ENCODE assay signal across 15 cellular contexts in the genomic region with DNA sequence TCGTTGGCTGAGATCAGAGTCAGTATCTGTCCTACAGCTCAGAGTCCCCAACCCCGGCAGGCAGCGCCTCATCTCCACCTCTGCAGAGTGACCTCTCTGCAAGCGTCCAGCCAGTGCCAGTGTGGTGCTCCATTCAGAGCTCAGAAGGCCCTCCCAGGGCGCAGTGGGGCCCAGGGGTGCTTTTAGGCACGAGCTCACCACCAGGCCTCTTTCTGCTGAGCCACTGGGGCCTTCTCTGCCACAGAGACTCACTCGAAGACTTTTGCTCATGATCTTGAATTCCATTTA.
A peak's percentile ranks its signal among the peaks of the same experiment; 100 is the strongest.
DNase-seq lines count a peak whose midpoint lies in the region; ATAC-seq and TF ChIP-seq lines count a peak whose summit lies in the region.
"Had no signal": no experiment of that assay in that cellular context is flagged by ENCODE, and none has a peak within 500 bp of the region (broad histone marks: within the 10 kb centered on the region; RNA-seq: fewer than 3 reads in every experiment).

No MANE protein-coding gene starts in this region.

- TF ChIP-seq CTCF in HEK293 (tag by site-specific recombination; IDR thresholded peaks at IDR 0.05) = no peak
- no peak for TF ChIP-seq CTCF in WERI-Rb-1 (IDR thresholded peaks at IDR 0.05; ENCODE audit: low read depth, low read length)
- TF ChIP-seq CTCF in osteoblast (IDR thresholded peaks at IDR 0.05; ENCODE audit: extremely low read depth, low read depth, low read length) = no peak

- no CpG with 5 or more reads among the region's 7 CpGs for WGBS in mesendoderm (ENCODE audit: extremely low coverage, insufficient coverage, low lambda C conversion rate)

- H3K27ac ChIP-seq in HEK293 (ENCODE audit: extremely low read depth, low read depth, low read length) (no peak overlapping the region), WERI-Rb-1 (peak overlapping the region; percentile 60), mesendoderm (ENCODE audit: low read depth, low read length) (no peak overlapping the region), osteoblast (ENCODE audit: low read depth, low read length) (no peak overlapping the region)
- H3K27ac ChIP-seq: BLaER1 treated with 17β-estradiol and CSF1 and Interleukin-3, amounts not matched to agents 10 nM and 100 nM; GM23248 had no signal

- H3K9ac ChIP-seq in mesendoderm (ENCODE audit: low read length) = no peak overlapping the region
- H3K9ac ChIP-seq: BLaER1 treated with 17β-estradiol and CSF1 and Interleukin-3, amounts not matched to agents 10 nM and 100 nM; GM23248 had no signal

- ATAC-seq in GM21526 (IDR thresholded peaks at IDR 0.05; ENCODE audit: low FRiP score, unreplicated experiment) = no peak
- no peak for ATAC-seq in left cardiac atrium
- ATAC-seq: CD8-positive, alpha-beta T cell had no signal

- H3K9me3 ChIP-seq in HEK293 (ENCODE audit: control insufficient read depth, insufficient read depth, low read depth, low read length) (no peaks in the 10 kb centered on the region), WERI-Rb-1 (ENCODE audit: severe bottlenecking) (no peaks in the 10 kb centered on the region), osteoblast (ENCODE audit: low read depth, low read length) (no peaks in the 10 kb centered on the region)
- H3K9me3 ChIP-seq: BLaER1 treated with 17β-estradiol and CSF1 and Interleukin-3, amounts not matched to agents 10 nM and 100 nM had no signal

- no peaks in the 10 kb centered on the region for H3K4me1 ChIP-seq in HEK293 (ENCODE audit: control insufficient read depth, insufficient read depth, low read length)
- no peaks in the 10 kb centered on the region for H3K4me1 ChIP-seq in mesendoderm (ENCODE audit: control insufficient read depth, low read depth, low read length)
- H3K4me1 ChIP-seq in osteoblast (ENCODE audit: insufficient read depth, low read length) = no peaks in the 10 kb centered on the region

- H4K5ac ChIP-seq in mesendoderm (ENCODE audit: low read length) = no peak overlapping the region

- DNase-seq in WERI-Rb-1 (no peak), mesendoderm (no peak), osteoblast (ENCODE audit: insufficient read length, low spot score, missing footprints) (peak; percentile 43), NCI-H1092 treated with DMSO at 0.1 percent for 48 hours (lab: John Stamatoyannopoulos, UW) (no peak), left cardiac atrium (no peak)
- DNase-seq: Calu3; CD8-positive, alpha-beta T cell; DMS79 treated with DMSO at 0.1 percent for 48 hours; GF-D8; GM23248; HCEC 1CT; HFFc6 had no signal

- no peaks in the 10 kb centered on the region for H3K36me3 ChIP-seq in HEK293 (ENCODE audit: control insufficient read depth in 2 of 2, insufficient read depth in 1 of 2, low read length in 2 of 2)
- H3K36me3 ChIP-seq in WERI-Rb-1 = no peaks in the 10 kb centered on the region
- H3K36me3 ChIP-seq in mesendoderm (ENCODE audit: control insufficient read depth, insufficient read depth, low read length) = no peaks in the 10 kb centered on the region
- no peaks in the 10 kb centered on the region for H3K36me3 ChIP-seq in osteoblast (ENCODE audit: insufficient read depth, low read length)
- H3K36me3 ChIP-seq: BLaER1 treated with 17β-estradiol and CSF1 and Interleukin-3, amounts not matched to agents 10 nM and 100 nM had no signal

- no peak overlapping the region for H3K23ac ChIP-seq in mesendoderm (ENCODE audit: low read length)

- H2BK5ac ChIP-seq in mesendoderm (ENCODE audit: low read length) = no peak overlapping the region

- intact Hi-C loops in left cardiac atrium (cut with DNase I) = no loop called here

- peak overlapping the region; percentile 44 for H3K56ac ChIP-seq in mesendoderm (ENCODE audit: low read length)

- H3K79me2 ChIP-seq in mesendoderm (ENCODE audit: control insufficient read depth, insufficient read depth, low read length) (no peaks in the 10 kb centered on the region), osteoblast (ENCODE audit: insufficient read depth, low read length) (no peaks in the 10 kb centered on the region)

- no peak overlapping the region for H2AFZ ChIP-seq in osteoblast (ENCODE audit: low read length)
- H2AFZ ChIP-seq: GM23248 had no signal

- H3K4me3 ChIP-seq in HEK293 (ENCODE audit: low read depth, low read length) = no peak overlapping the region
- H3K4me3 ChIP-seq in WERI-Rb-1 (ENCODE audit: low read depth, low read length) = no peak overlapping the region
- no peak overlapping the region for H3K4me3 ChIP-seq in mesendoderm (ENCODE audit: low read length)
- H3K4me3 ChIP-seq in osteoblast (ENCODE audit: insufficient read depth, low read length) = no peak overlapping the region
- H3K4me3 ChIP-seq: BLaER1 treated with 17β-estradiol and CSF1 and Interleukin-3, amounts not matched to agents 10 nM and 100 nM; GM23248 had no signal

- no peak overlapping the region for H3K18ac ChIP-seq in mesendoderm (ENCODE audit: low read length)

- no peak overlapping the region for H2BK120ac ChIP-seq in mesendoderm (ENCODE audit: low read depth, low read length)

- H3K79me1 ChIP-seq in mesendoderm (ENCODE audit: low read length) = no peaks in the 10 kb centered on the region

- no peaks in the 10 kb centered on the region for H4K20me1 ChIP-seq in osteoblast (ENCODE audit: insufficient read depth, low read length)
- H4K20me1 ChIP-seq: BLaER1 treated with 17β-estradiol and CSF1 and Interleukin-3, amounts not matched to agents 10 nM and 100 nM had no signal

- H3K27me3 ChIP-seq in WERI-Rb-1 (ENCODE audit: insufficient read depth, low read depth, severe bottlenecking) (no peaks in the 10 kb centered on the region), mesendoderm (ENCODE audit: insufficient read depth, low read length, poor library complexity) (no peaks in the 10 kb centered on the region), osteoblast (ENCODE audit: insufficient read depth, low read length) (peaks cover 7% of the 10 kb centered on the region)
- H3K27me3 ChIP-seq: BLaER1 treated with 17β-estradiol and CSF1 and Interleukin-3, amounts not matched to agents 10 nM and 100 nM had no signal

- no peak overlapping the region for H2BK15ac ChIP-seq in mesendoderm (replicated peaks; ENCODE audit: low read depth)

- CTCF ChIA-PET in HEK293 (lab: Yijun Ruan, JAX) = interaction anchor here (0.9 to 1.1 kb wide), 2 partner anchors 17 to 226 kb away, joined by 3 read pairs; no protein-coding TSS in a partner anchor

- H3K4ac ChIP-seq in mesendoderm (ENCODE audit: low read depth, low read length) = no peak overlapping the region

- H4K8ac ChIP-seq in mesendoderm (ENCODE audit: low read depth, low read length) = no peak overlapping the region

- no peak overlapping the region for H2AK5ac ChIP-seq in mesendoderm (ENCODE audit: low read length)

- POLR2A ChIA-PET in HEK293 (lab: Yijun Ruan, JAX) = no interaction called here

- no peak overlapping the region for H3K4me2 ChIP-seq in mesendoderm (ENCODE audit: low read length)
- H3K4me2 ChIP-seq in osteoblast (ENCODE audit: insufficient read depth, low read length) = no peak overlapping the region
- H3K4me2 ChIP-seq: BLaER1 treated with 17β-estradiol and CSF1 and Interleukin-3, amounts not matched to agents 10 nM and 100 nM had no signal

TF ChIP-seq in HEK293, 187 proteins besides CTCF, POLR2A, EP300 and RAD21:
- no peak for TF ChIP-seq ZNF549 (tag by site-specific recombination; IDR thresholded peaks at IDR 0.05)
- peak; percentile 36; the same call in 1 of the 2 replicates for TF ChIP-seq ZIC2 (tag by site-specific recombination; IDR thresholded peaks at IDR 0.05)
- TF ChIP-seq ZFP3 (tag by site-specific recombination; IDR thresholded peaks at IDR 0.05; ENCODE audit: low read depth) = no peak
- no peak for TF ChIP-seq SP7 (tag by site-specific recombination; IDR thresholded peaks at IDR 0.05)
- no peak for TF ChIP-seq ZNF571 (tag by site-specific recombination; IDR thresholded peaks at IDR 0.05)
